Comparison of ENCODE assay signal across 1 cellular context in the genomic region with DNA sequence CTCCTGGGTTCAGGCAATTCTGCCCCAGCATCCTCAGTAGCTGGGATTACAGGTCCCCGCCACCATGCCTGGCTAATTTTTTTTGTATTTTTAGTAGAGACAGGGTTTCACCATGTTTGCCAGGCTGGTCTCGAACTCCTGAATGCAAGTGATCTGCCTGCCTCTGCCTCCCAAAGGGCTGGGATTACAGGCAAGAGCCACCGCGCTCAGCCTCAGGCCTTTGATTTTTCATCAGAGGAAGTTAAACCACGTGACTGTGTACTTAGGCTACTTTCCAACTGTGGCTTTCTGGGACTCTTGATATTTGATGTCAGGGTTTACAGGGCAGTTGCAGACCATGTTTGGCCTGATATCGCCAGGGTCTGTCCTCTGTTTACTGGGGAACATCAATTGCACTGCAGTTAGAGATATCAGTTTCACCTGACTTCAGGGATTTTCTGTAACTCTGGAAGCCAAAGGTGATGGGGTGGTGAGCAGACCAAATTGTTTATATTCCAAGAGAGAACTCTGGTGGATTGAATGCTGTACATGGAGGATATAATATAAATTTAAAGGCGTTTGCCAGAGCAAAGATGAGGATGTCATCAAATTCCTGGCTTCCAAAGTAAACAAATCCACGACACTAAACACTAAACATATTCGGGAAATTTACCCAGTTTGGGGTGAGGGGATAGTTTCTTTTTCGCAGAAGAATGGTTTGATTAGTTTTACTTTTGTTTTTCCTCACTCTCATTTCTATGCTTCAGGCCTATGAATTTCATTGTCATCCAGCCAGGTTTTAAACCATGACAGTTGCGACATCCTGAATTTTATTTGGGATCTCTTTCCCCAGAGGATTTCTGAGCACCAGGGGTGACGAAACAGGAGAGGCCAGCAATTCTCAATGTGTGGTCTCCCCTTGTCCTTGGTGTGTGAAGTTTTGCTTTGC.
A peak's percentile ranks its signal among the peaks of the same experiment; 100 is the strongest.
TF ChIP-seq lines count a peak whose summit lies in the region.

No MANE protein-coding gene starts in this region.

TF ChIP-seq in HepG2, 621 proteins besides CTCF, POLR2A, EP300 and RAD21 (continued from another document and continues in another):
- TF ChIP-seq ARID5B (CRISPR knock-in tag; IDR thresholded peaks at IDR 0.05) (peak; percentile 92), PHF21A (CRISPR knock-in tag; IDR thresholded peaks at IDR 0.05) (peak; percentile 91), ZNF318 (CRISPR knock-in tag; IDR thresholded peaks at IDR 0.05) (no peak), TERF1 (CRISPR knock-in tag; IDR thresholded peaks at IDR 0.05) (no peak), ZNF180 (CRISPR knock-in tag; IDR thresholded peaks at IDR 0.05; ENCODE audit: borderline replicate concordance, low read depth) (no peak), ZNF333 (CRISPR knock-in tag; IDR thresholded peaks at IDR 0.05; ENCODE audit: borderline replicate concordance) (no peak), AKAP8 (CRISPR knock-in tag; IDR thresholded peaks at IDR 0.05) (peak; percentile 33; the same call in 1 of the 2 replicates), MXI1 (IDR thresholded peaks at IDR 0.05; ENCODE audit: borderline replicate concordance, low read depth, low read length) (no peak; the same call in 2 of the 3 replicates), KAT2B (IDR thresholded peaks at IDR 0.05; ENCODE audit: borderline replicate concordance, low read depth, low read length) (no peak), ELF3 (CRISPR knock-in tag; IDR thresholded peaks at IDR 0.05) (peak; percentile 75), RBAK (CRISPR knock-in tag; IDR thresholded peaks at IDR 0.05) (no peak), ZNF589 (CRISPR knock-in tag; conservative IDR thresholded peaks at IDR 0.05) (no peak), RNF2 (conservative IDR thresholded peaks at IDR 0.05; ENCODE audit: low read depth) (no peak), SETDB1 (CRISPR knock-in tag; IDR thresholded peaks at IDR 0.05; ENCODE audit: borderline replicate concordance) (no peak), SNAI1 (CRISPR knock-in tag; IDR thresholded peaks at IDR 0.05; ENCODE audit: borderline replicate concordance) (no peak), PLRG1 (conservative IDR thresholded peaks at IDR 0.05) (no peak), ZNF543 (CRISPR knock-in tag; IDR thresholded peaks at IDR 0.05) (peak; percentile 41; the same call in 1 of the 2 replicates), THAP11 (CRISPR knock-in tag; IDR thresholded peaks at IDR 0.05) (no peak; the same call in none of the 2 replicates), SP5 (CRISPR knock-in tag; IDR thresholded peaks at IDR 0.05; ENCODE audit: borderline replicate concordance, low read depth) (no peak; the same call in 1 of the 2 replicates), TEAD2 (CRISPR knock-in tag; IDR thresholded peaks at IDR 0.05) (no peak), FLYWCH1 (CRISPR knock-in tag; IDR thresholded peaks at IDR 0.05) (no peak), ZNF10 (CRISPR knock-in tag; IDR thresholded peaks at IDR 0.05; ENCODE audit: borderline replicate concordance, low read depth) (no peak), CCDC6 (CRISPR knock-in tag; IDR thresholded peaks at IDR 0.05) (no peak), ZNF30 (CRISPR knock-in tag; IDR thresholded peaks at IDR 0.05) (no peak), TFE3 (CRISPR knock-in tag; IDR thresholded peaks at IDR 0.05) (peak; percentile 99), MAFF (IDR thresholded peaks at IDR 0.05; ENCODE audit: low read depth, low read length) (no peak), TOE1 (CRISPR knock-in tag; IDR thresholded peaks at IDR 0.05) (no peak), ARNTL (CRISPR knock-in tag; IDR thresholded peaks at IDR 0.05) (peak; percentile 47; the same call in 1 of the 2 replicates), MAF1 (CRISPR knock-in tag; IDR thresholded peaks at IDR 0.05; ENCODE audit: borderline replicate concordance) (no peak)
- TF ChIP-seq, protein P1, sequence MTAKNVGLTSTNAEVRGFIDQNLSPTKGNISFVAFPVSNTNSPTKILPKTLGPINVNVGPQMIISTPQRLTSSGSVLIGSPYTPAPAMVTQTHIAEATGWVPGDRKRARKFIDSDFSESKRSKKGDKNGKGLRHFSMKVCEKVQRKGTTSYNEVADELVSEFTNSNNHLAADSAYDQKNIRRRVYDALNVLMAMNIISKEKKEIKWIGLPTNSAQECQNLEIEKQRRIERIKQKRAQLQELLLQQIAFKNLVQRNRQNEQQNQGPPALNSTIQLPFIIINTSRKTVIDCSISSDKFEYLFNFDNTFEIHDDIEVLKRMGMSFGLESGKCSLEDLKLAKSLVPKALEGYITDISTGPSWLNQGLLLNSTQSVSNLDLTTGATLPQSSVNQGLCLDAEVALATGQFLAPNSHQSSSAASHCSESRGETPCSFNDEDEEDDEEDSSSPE (CRISPR knock-in tag; IDR thresholded peaks at IDR 0.05): 0 out of 2 replicates have a peak, but pooled peaks have one; percentile 48
- TF ChIP-seq, protein P2, sequence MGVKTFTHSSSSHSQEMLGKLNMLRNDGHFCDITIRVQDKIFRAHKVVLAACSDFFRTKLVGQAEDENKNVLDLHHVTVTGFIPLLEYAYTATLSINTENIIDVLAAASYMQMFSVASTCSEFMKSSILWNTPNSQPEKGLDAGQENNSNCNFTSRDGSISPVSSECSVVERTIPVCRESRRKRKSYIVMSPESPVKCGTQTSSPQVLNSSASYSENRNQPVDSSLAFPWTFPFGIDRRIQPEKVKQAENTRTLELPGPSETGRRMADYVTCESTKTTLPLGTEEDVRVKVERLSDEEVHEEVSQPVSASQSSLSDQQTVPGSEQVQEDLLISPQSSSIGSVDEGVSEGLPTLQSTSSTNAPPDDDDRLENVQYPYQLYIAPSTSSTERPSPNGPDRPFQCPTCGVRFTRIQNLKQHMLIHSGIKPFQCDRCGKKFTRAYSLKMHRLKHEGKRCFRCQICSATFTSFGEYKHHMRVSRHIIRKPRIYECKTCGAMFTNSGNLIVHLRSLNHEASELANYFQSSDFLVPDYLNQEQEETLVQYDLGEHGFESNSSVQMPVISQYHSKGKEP (CRISPR knock-in tag; IDR thresholded peaks at IDR 0.05): no peak
- TF ChIP-seq, protein P3, sequence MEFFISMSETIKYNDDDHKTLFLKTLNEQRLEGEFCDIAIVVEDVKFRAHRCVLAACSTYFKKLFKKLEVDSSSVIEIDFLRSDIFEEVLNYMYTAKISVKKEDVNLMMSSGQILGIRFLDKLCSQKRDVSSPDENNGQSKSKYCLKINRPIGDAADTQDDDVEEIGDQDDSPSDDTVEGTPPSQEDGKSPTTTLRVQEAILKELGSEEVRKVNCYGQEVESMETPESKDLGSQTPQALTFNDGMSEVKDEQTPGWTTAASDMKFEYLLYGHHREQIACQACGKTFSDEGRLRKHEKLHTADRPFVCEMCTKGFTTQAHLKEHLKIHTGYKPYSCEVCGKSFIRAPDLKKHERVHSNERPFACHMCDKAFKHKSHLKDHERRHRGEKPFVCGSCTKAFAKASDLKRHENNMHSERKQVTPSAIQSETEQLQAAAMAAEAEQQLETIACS (CRISPR knock-in tag; IDR thresholded peaks at IDR 0.05): no peak
- TF ChIP-seq, protein P4, sequence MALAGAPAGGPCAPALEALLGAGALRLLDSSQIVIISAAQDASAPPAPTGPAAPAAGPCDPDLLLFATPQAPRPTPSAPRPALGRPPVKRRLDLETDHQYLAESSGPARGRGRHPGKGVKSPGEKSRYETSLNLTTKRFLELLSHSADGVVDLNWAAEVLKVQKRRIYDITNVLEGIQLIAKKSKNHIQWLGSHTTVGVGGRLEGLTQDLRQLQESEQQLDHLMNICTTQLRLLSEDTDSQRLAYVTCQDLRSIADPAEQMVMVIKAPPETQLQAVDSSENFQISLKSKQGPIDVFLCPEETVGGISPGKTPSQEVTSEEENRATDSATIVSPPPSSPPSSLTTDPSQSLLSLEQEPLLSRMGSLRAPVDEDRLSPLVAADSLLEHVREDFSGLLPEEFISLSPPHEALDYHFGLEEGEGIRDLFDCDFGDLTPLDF (CRISPR knock-in tag; IDR thresholded peaks at IDR 0.05): no peak
